1 cellular context compared by ENCODE assay signal in genomic region chr5:172770675-172771438, GRCh38.
TF ChIP-seq lines count a peak whose summit lies in the region.

TSS of gene DUSP1 (minus strand) at chr5:172771195. CDS start at chr5:172770952, 243 bp downstream.

TF ChIP-seq in HepG2, 621 proteins besides CTCF, POLR2A, EP300 and RAD21 (continued from another document and continues in another):
- peak; percentile 86 for TF ChIP-seq ZNF687 (CRISPR knock-in tag; IDR thresholded peaks at IDR 0.05)
- TF ChIP-seq HHEX (CRISPR knock-in tag; IDR thresholded peaks at IDR 0.05): no peak
- no peak for TF ChIP-seq PAX8 (CRISPR knock-in tag; IDR thresholded peaks at IDR 0.05; ENCODE audit: borderline replicate concordance)
- no peak for TF ChIP-seq SMAD9 (CRISPR knock-in tag; IDR thresholded peaks at IDR 0.05)
- TF ChIP-seq RAD51 (IDR thresholded peaks at IDR 0.05; ENCODE audit: borderline replicate concordance): peak; percentile 92; the same call in 1 of the 2 replicates
- TF ChIP-seq RNF2 (conservative IDR thresholded peaks at IDR 0.05; ENCODE audit: low read depth): no peak
- TF ChIP-seq SAFB2 (CRISPR knock-in tag; IDR thresholded peaks at IDR 0.05; ENCODE audit: borderline replicate concordance, low read depth): peak; percentile 66; the same call in 1 of the 2 replicates
- TF ChIP-seq TFDP2 (CRISPR knock-in tag; IDR thresholded peaks at IDR 0.05): peak; percentile 76
- peak; percentile 69; the same call in 1 of the 2 replicates for TF ChIP-seq IRF2 (CRISPR knock-in tag; IDR thresholded peaks at IDR 0.05)
- TF ChIP-seq PBX2 (CRISPR knock-in tag; IDR thresholded peaks at IDR 0.05): no peak
- TF ChIP-seq ELK4 (CRISPR knock-in tag; IDR thresholded peaks at IDR 0.05; ENCODE audit: borderline replicate concordance): no peak
- no peak for TF ChIP-seq HINFP (CRISPR knock-in tag; IDR thresholded peaks at IDR 0.05; ENCODE audit: low read depth)
- peak; percentile 88 for TF ChIP-seq ZNF280D (CRISPR knock-in tag; IDR thresholded peaks at IDR 0.05)
- no peak; the same call in 1 of the 2 replicates for TF ChIP-seq ZFYVE20 (CRISPR knock-in tag; IDR thresholded peaks at IDR 0.05; ENCODE audit: borderline replicate concordance, low read depth)
- peak; percentile 56 for TF ChIP-seq HNRNPLL (IDR thresholded peaks at IDR 0.05; ENCODE audit: low read depth, low read length, poor library complexity, severe bottlenecking)
- TF ChIP-seq PATZ1 (CRISPR knock-in tag; IDR thresholded peaks at IDR 0.05): peak; percentile 81
- peak; percentile 19; the same call in 1 of the 2 replicates for TF ChIP-seq ZNF616 (CRISPR knock-in tag; IDR thresholded peaks at IDR 0.05; ENCODE audit: low read depth)
- TF ChIP-seq KAT8 (CRISPR knock-in tag; IDR thresholded peaks at IDR 0.05): peak; percentile 84
- TF ChIP-seq ATF3 (CRISPR knock-in tag; IDR thresholded peaks at IDR 0.05): peak; percentile 91
- peak; percentile 96 for TF ChIP-seq BORCS8-MEF2B (CRISPR knock-in tag; IDR thresholded peaks at IDR 0.05)
- TF ChIP-seq JARID2 (CRISPR knock-in tag; IDR thresholded peaks at IDR 0.05; ENCODE audit: insufficient replicate concordance): peak; percentile 66
- TF ChIP-seq ZNF281 (CRISPR knock-in tag; IDR thresholded peaks at IDR 0.05; ENCODE audit: borderline replicate concordance): peak; percentile 18
- no peak for TF ChIP-seq ADNP (CRISPR knock-in tag; IDR thresholded peaks at IDR 0.05)
- TF ChIP-seq TRIM22 (IDR thresholded peaks at IDR 0.05): no peak
- TF ChIP-seq PLSCR1 (CRISPR knock-in tag; IDR thresholded peaks at IDR 0.05; ENCODE audit: borderline replicate concordance): no peak
- peak; percentile 69; the same call in 1 of the 2 replicates for TF ChIP-seq ZBTB2 (CRISPR knock-in tag; IDR thresholded peaks at IDR 0.05; ENCODE audit: low read depth)
- no peak for TF ChIP-seq CENPT (CRISPR knock-in tag; IDR thresholded peaks at IDR 0.05; ENCODE audit: low read depth)
- peak; percentile 98 for TF ChIP-seq GTF2F1 (IDR thresholded peaks at IDR 0.05; ENCODE audit: low read length)
- TF ChIP-seq PHF20 (CRISPR knock-in tag; IDR thresholded peaks at IDR 0.05): no peak
- peak; percentile 25; the same call in 1 of the 2 replicates for TF ChIP-seq NCOR1 (IDR thresholded peaks at IDR 0.05; ENCODE audit: borderline replicate concordance, low read length)
- TF ChIP-seq ZC3H4 (CRISPR knock-in tag; IDR thresholded peaks at IDR 0.05; ENCODE audit: borderline replicate concordance): no peak
- 0 out of 2 replicates have a peak, but pooled peaks have one; percentile 20 for TF ChIP-seq ZNF331 (CRISPR knock-in tag; IDR thresholded peaks at IDR 0.05)
- TF ChIP-seq ZFP41 (CRISPR knock-in tag; IDR thresholded peaks at IDR 0.05; ENCODE audit: borderline replicate concordance): peak; percentile 69; the same call in 1 of the 2 replicates
- TF ChIP-seq SMAD1 (CRISPR knock-in tag; IDR thresholded peaks at IDR 0.05; ENCODE audit: borderline replicate concordance, low read depth): peak; percentile 90; the same call in 1 of the 2 replicates
